In genomic region chr12:53568428-53569173, GRCh38 we compare ENCODE assay signal across 1 cellular context.
TF ChIP-seq lines count a peak whose summit lies in the region.

No MANE protein-coding gene starts in this region.

TF ChIP-seq in K562, 482 proteins besides CTCF, POLR2A, EP300 and RAD21:
- TF ChIP-seq E2F1 (CRISPR knock-in tag; IDR thresholded peaks at IDR 0.05) (no peak), ZNF778 (CRISPR knock-in tag; IDR thresholded peaks at IDR 0.05) (no peak), GABPB1 (CRISPR knock-in tag; IDR thresholded peaks at IDR 0.05) (no peak), KDM2B (CRISPR knock-in tag; IDR thresholded peaks at IDR 0.05) (no peak), MCM5 (IDR thresholded peaks at IDR 0.05; ENCODE audit: low read depth) (no peak), MXD1 (CRISPR knock-in tag; IDR thresholded peaks at IDR 0.05; ENCODE audit: borderline replicate concordance, poor library complexity, severe bottlenecking) (no peak), ZNF217 (CRISPR knock-in tag; IDR thresholded peaks at IDR 0.05) (no peak), TCF7L2 (IDR thresholded peaks at IDR 0.05; ENCODE audit: low read depth, low read length) (no peak), HMGXB4 (CRISPR knock-in tag; IDR thresholded peaks at IDR 0.05) (no peak)
